In the genomic region with DNA sequence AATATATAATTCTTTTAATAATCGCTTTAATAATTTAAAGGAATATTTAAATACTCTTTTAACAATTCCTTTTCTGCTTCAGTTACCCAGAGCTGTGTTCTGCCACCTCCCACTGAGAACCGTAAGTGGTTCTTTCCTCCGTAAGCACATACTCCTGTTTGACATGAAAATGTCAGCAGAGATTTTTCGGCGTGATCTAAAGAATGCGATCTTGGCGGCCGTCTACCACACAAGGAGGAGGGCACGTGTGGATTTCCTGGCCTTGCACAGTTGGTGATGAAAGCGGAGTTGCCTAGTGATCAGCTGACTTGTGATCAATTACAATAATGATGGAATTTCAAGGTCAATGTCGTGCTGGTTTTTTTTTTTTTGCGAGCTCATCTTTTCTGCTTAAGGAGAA, we compare ENCODE assay signal across 21 cellular contexts.
"Had no signal": no experiment of that assay in that cellular context is flagged by ENCODE, and none has a peak within 500 bp of the region (broad histone marks: within the 10 kb centered on the region; RNA-seq: fewer than 3 reads in every experiment).

No MANE protein-coding gene starts in this region.

- ATAC-seq: Panc1, PC-3 had no signal

- H3K9me3 ChIP-seq: MG63, SK-N-SH had no signal

- DNase-seq: Karpas-422, KG1, MG63, NCI-H1092, NCI-H1105 treated with DMSO at 0.1 percent for 48 hours, NCI-H1417 treated with DMSO at 0.1 percent for 48 hours, NCI-H146, NCI-H1694 treated with DMSO at 0.1 percent for 48 hours, NCI-H1930, NCI-H2081, NCI-H2107, NCI-H2227 treated with DMSO at 0.1 percent for 48 hours, NCI-H524, NCI-H526 treated with DMSO at 0.1 percent for 48 hours, NCI-H748 treated with DMSO at 0.1 percent for 48 hours, PC-3, SHP77, SK-N-SH had no signal

- H3K27me3 ChIP-seq: MG63 had no signal

- H3K9ac ChIP-seq: SK-N-SH had no signal

- H3K4me2 ChIP-seq: SK-N-SH had no signal

- H3K27ac ChIP-seq: HL-60, RWPE1 had no signal

- H3K4me3 ChIP-seq: MG63 had no signal

- H3K36me3 ChIP-seq: MG63 had no signal
